ENCODE assay signal across 1 cellular context in the genomic region with DNA sequence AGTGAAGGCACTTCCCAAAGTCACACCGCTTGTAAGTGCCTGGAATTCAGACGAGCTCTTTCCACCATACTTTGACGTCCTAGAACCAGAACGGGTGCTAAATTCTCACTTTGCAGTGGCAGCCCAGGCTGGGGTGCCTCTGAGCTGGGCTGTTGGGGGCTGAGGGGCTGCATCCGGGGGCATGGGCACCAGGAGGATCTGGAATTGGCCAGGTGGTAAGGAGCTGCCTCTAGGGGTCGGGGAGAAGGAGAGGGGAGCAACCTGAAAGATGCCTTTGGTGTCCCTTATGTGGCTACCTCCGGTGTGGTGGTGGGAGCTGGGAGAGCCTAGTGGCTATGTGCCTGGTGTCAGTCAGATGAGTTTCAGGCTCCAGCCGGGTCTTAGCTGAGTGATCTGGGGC.
TF ChIP-seq lines count a peak whose summit lies in the region.

No MANE protein-coding gene starts in this region.

TF ChIP-seq in H1, 55 proteins besides CTCF, POLR2A, EP300 and RAD21:
- TF ChIP-seq MAFK (IDR thresholded peaks at IDR 0.05; ENCODE audit: low read depth, low read length), result no peak
- TF ChIP-seq SIN3A (conservative IDR thresholded peaks at IDR 0.05 in 1 of 2, IDR thresholded peaks at IDR 0.05 in 1 of 2; ENCODE audit: low read depth in 1 of 2, low read length in 2 of 2), result no peak
- no peak for TF ChIP-seq KDM1A (IDR thresholded peaks at IDR 0.05; ENCODE audit: borderline replicate concordance, low read length)
- no peak for TF ChIP-seq CEBPB (IDR thresholded peaks at IDR 0.05; ENCODE audit: low read depth, low read length)
- no peak for TF ChIP-seq NRF1 (IDR thresholded peaks at IDR 0.05; ENCODE audit: low read depth, low read length)
- no peak for TF ChIP-seq TAF1 (IDR thresholded peaks at IDR 0.05; ENCODE audit: low read depth, low read length)
- no peak for TF ChIP-seq ZNF274 (IDR thresholded peaks at IDR 0.05; ENCODE audit: borderline replicate concordance, extremely low read depth, low read length)
- TF ChIP-seq, protein P1, sequence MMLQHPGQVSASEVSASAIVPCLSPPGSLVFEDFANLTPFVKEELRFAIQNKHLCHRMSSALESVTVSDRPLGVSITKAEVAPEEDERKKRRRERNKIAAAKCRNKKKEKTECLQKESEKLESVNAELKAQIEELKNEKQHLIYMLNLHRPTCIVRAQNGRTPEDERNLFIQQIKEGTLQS (IDR thresholded peaks at IDR 0.05; ENCODE audit: insufficient read depth, low read depth, low read length), result no peak
- TF ChIP-seq RXRA (IDR thresholded peaks at IDR 0.05; ENCODE audit: insufficient read depth, low read depth, low read length), result no peak
- TF ChIP-seq CREB1 (IDR thresholded peaks at IDR 0.05), result no peak
- TF ChIP-seq YY1 (IDR thresholded peaks at IDR 0.05; ENCODE audit: low read depth, low read length), result no peak
- TF ChIP-seq POU5F1 (IDR thresholded peaks at IDR 0.05; ENCODE audit: low read depth, low read length), result no peak
